14 cellular contexts compared by ENCODE assay signal in genomic region chr14:56666716-56667115, GRCh38.
DNase-seq lines count a peak whose midpoint lies in the region; FAIRE-seq and TF ChIP-seq lines count a peak whose summit lies in the region.
"Had no signal": no experiment of that assay in that cellular context is flagged by ENCODE, and none has a peak within 500 bp of the region (broad histone marks: within the 10 kb centered on the region; RNA-seq: fewer than 3 reads in every experiment).

No MANE protein-coding gene starts in this region.

- TF ChIP-seq CTCF in foreskin fibroblast (IDR thresholded peaks at IDR 0.05; ENCODE audit: low read depth, low read length): no peak
- no peak for TF ChIP-seq CTCF in GM20000 (IDR thresholded peaks at IDR 0.05; ENCODE audit: extremely low read depth, missing control alignments)
- TF ChIP-seq CTCF in D721Med (IDR thresholded peaks at IDR 0.05; ENCODE audit: insufficient read depth, missing control alignments): no peak

- no peak overlapping the region for H3K4me3 ChIP-seq in foreskin fibroblast (ENCODE audit: low read depth in 1 of 2, low read length in 2 of 2)
- H3K4me3 ChIP-seq: left lung had no signal

- peak; percentile 24 for DNase-seq in HS-27A (ENCODE audit: low read depth)
- peak; percentile 30 for DNase-seq in amniotic epithelial cell (ENCODE audit: low read depth)
- DNase-seq in foreskin fibroblast: peak; percentile 12 to 59
- DNase-seq in urothelium cell line (ENCODE audit: low spot score): peak; percentile 76
- no peak for DNase-seq in GM20000 (ENCODE audit: low spot score)
- no peak for DNase-seq in D721Med (ENCODE audit: insufficient read length, low spot score)
- no peak for DNase-seq in globus pallidus (ENCODE audit: low spot score)
- DNase-seq: activated naive CD4-positive, alpha-beta T cell treated with anti-CD3 and anti-CD28 coated beads, Interleukin-2, amount 50 U/mL, for 16 hours; Karpas-422; left lung; NCI-H1694 treated with DMSO at 0.1 percent for 48 hours; NCI-H82; WERI-Rb-1 had no signal

- FAIRE-seq in urothelium cell line (lab: Jason Lieb, UNC) (peak; percentile 32), D721Med (lab: Jason Lieb, UNC) (no peak)
- FAIRE-seq: frontal cortex had no signal

Comparison
In these comparisons a context has a peak if more than half of its experiments do, and no peak if none do; other contexts are left out.
1. DNase-seq: peak in HS-27A (single experiment), amniotic epithelial cell (single experiment), foreskin fibroblast (2 of 2) and urothelium cell line (single experiment); none in GM20000 (single experiment), D721Med (single experiment) and globus pallidus (single experiment).